ENCODE assay signal across 9 cellular contexts in genomic region chr18:524496-524895, GRCh38. TPM values are rescaled to one million over a fixed set of nuclear protein-coding genes. Genes with fewer than 3 reads are reported as not detected.
DNase-seq lines count a peak whose midpoint lies in the region; ATAC-seq and TF ChIP-seq lines count a peak whose summit lies in the region.
"Had no signal": no experiment of that assay in that cellular context is flagged by ENCODE, and none has a peak within 500 bp of the region (broad histone marks: within the 10 kb centered on the region; RNA-seq: fewer than 3 reads in every experiment).

No MANE protein-coding gene starts in this region.

- ATAC-seq in GM18511 (IDR thresholded peaks at IDR 0.05; ENCODE audit: unreplicated experiment), result peak; percentile 77
- ATAC-seq in HG03460 (IDR thresholded peaks at IDR 0.05; ENCODE audit: unreplicated experiment), result peak; percentile 50
- no peak for ATAC-seq in HG02571 (IDR thresholded peaks at IDR 0.05; ENCODE audit: unreplicated experiment)
- ATAC-seq in GM19328 (IDR thresholded peaks at IDR 0.05; ENCODE audit: unreplicated experiment), result no peak
- ATAC-seq in GM18502 (IDR thresholded peaks at IDR 0.05; ENCODE audit: poor library complexity, unreplicated experiment), result no peak

- peak; percentile 55 for DNase-seq in epithelial cell of proximal tubule (ENCODE audit: low read depth)
- peak; percentile 85 for DNase-seq in renal cortical epithelial cell (ENCODE audit: low read depth)
- DNase-seq in NCI-H1092 treated with DMSO at 0.1 percent for 48 hours (lab: John Stamatoyannopoulos, UW), result no peak

- TF ChIP-seq CTCF in epithelial cell of proximal tubule (conservative IDR thresholded peaks at IDR 0.05; ENCODE audit: low read depth, low read length), result no peak

- H3K4me3 ChIP-seq in epithelial cell of proximal tubule (ENCODE audit: low read depth, low read length), result no peak overlapping the region

RNA-seq across cellular contexts. Expression of gene COLEC12, which starts 24.0 kb away (rescaled TPM):
- total RNA-seq in epithelial cell of proximal tubule, result 2.0 and 3.3 TPM in 2 replicates
- 0.52 and 34.7 TPM in 2 replicates for total RNA-seq in renal cortical epithelial cell

RNA-seq across cellular contexts. Expression of gene CETN1, which starts 55.7 kb away (rescaled TPM):
- total RNA-seq in epithelial cell of proximal tubule, result not detected in 2 replicates
- total RNA-seq in renal cortical epithelial cell, result not detected in 2 replicates
- total RNA-seq: neural crest cell had no signal

Comparison
In these comparisons a context has a peak if more than half of its experiments do, and no peak if none do; other contexts are left out.
1. ATAC-seq: peak in GM18511 (single experiment) and HG03460 (single experiment); none in HG02571 (single experiment), GM19328 (single experiment) and GM18502 (single experiment).